In the genomic region with DNA sequence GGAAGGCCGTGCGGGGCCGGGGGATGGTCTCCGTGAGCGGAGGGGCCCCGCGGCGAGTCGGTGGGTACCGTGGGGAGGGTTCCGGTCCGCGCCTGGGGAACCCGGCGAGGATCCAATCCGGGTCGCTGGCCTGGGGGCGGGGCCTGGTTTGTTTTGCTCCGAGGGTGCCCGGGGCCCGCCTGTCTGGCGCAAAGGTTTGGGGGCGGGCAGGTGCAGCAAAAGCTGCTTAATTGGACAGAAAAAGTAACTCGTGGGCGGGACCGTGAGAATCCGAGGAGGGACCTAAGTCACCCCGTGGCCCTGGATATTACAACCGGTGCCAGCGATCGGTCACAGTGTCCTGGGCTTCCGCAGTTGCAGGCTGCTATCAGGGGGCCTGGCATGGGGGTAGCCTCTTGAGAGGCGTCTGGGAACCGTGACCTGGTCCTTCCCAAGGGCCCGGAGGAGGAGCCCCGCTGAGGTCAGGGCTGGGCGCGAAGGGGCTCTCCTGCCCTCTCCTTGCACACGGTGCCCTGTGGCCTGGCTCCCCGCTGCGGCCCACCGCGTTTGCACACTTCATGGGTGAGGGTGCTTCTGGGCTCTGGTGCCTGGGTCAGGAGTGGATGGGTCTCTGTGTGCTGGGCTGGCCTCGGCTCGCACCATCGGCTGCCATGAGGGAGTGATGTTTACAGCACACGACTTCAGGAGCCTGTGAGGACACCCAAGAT, we compare ENCODE assay signal across 8 cellular contexts. TPM values are rescaled to one million over a fixed set of nuclear protein-coding genes. Genes with fewer than 3 reads are reported as not detected.
A peak's percentile ranks its signal among the peaks of the same experiment; 100 is the strongest.
DNase-seq lines count a peak whose midpoint lies in the region; ATAC-seq and TF ChIP-seq lines count a peak whose summit lies in the region.

No MANE protein-coding gene starts in this region.

- H3K9me3 ChIP-seq in ectodermal cell (ENCODE audit: control insufficient read depth, low read length): no peaks in the 10 kb centered on the region

- H3K4me1 Mint-ChIP-seq in activated CD8-positive, alpha-beta T cell treated with anti-CD3 and anti-CD28 coated beads for 36 hours (ENCODE audit: low read depth): peaks cover 10% of the 10 kb centered on the region
- H3K4me1 Mint-ChIP-seq in memory B cell: peaks cover 9% of the 10 kb centered on the region

- WGBS in ectodermal cell, 2 experiments: 12 to 13% methylated on average over 47 of the region's 47 CpGs

- peak; percentile 15 for TF ChIP-seq POLR2A in GM19193 (IDR thresholded peaks at IDR 0.05; ENCODE audit: extremely low read depth, insufficient read depth, insufficient read length)

- H3K27ac Mint-ChIP-seq in activated CD8-positive, alpha-beta T cell treated with anti-CD3 and anti-CD28 coated beads for 36 hours: peak overlapping the region; percentile 64
- H3K27ac Mint-ChIP-seq in memory B cell: peak overlapping the region; percentile 90

- CTCF ChIA-PET in activated CD8-positive, alpha-beta T cell treated with anti-CD3 and anti-CD28 coated beads for 36 hours (lab: Charles Lee): interaction anchor here (0.6 to 2.2 kb wide), 4 partner anchors 8 to 231 kb away, joined by 3 to 11 read pairs (median 3); partner anchors contain the start of gene CD151

- no peak for TF ChIP-seq CTCF in activated CD8-positive, alpha-beta T cell treated with anti-CD3 and anti-CD28 coated beads for 36 hours (IDR thresholded peaks at IDR 0.05)

- H3K36me3 Mint-ChIP-seq in activated CD8-positive, alpha-beta T cell treated with anti-CD3 and anti-CD28 coated beads for 36 hours (ENCODE audit: low read depth): peaks cover 13% of the 10 kb centered on the region
- peaks cover 5% of the 10 kb centered on the region for H3K36me3 Mint-ChIP-seq in memory B cell

- H3K36me3 ChIP-seq in ectodermal cell (ENCODE audit: control insufficient read depth, insufficient read depth, low read length): peaks cover 9% of the 10 kb centered on the region

- intact Hi-C loops in activated CD8-positive, alpha-beta T cell treated with anti-CD3 and anti-CD28 coated beads for 36 hours (cut with micrococcal nuclease): no loop called here

- ATAC-seq in HG03354 (IDR thresholded peaks at IDR 0.05; ENCODE audit: poor library complexity, severe bottlenecking, unreplicated experiment): peak; percentile 69
- peak; percentile 78 for ATAC-seq in activated CD8-positive, alpha-beta T cell treated with anti-CD3 and anti-CD28 coated beads for 36 hours
- peak; percentile 79 for ATAC-seq in memory B cell (ENCODE audit: low read depth)

- peak overlapping the region; percentile 58 for H3K4me3 ChIP-seq in ectodermal cell (ENCODE audit: insufficient read depth, low read depth, low read length)

- H3K27me3 Mint-ChIP-seq in activated CD8-positive, alpha-beta T cell treated with anti-CD3 and anti-CD28 coated beads for 36 hours: peaks cover 2% of the 10 kb centered on the region
- H3K27me3 Mint-ChIP-seq in memory B cell: no peaks in the 10 kb centered on the region

- no peak overlapping the region for H3K27ac ChIP-seq in ectodermal cell (ENCODE audit: insufficient read depth, low read depth, low read length, poor library complexity, severe bottlenecking)

- peak overlapping the region; percentile 73 for H3K4me3 Mint-ChIP-seq in activated CD8-positive, alpha-beta T cell treated with anti-CD3 and anti-CD28 coated beads for 36 hours
- H3K4me3 Mint-ChIP-seq in memory B cell: peak overlapping the region; percentile 88

- H3K27me3 ChIP-seq in ectodermal cell (ENCODE audit: control insufficient read depth, insufficient read depth, low read length, poor library complexity, severe bottlenecking): no peaks in the 10 kb centered on the region

- no peaks in the 10 kb centered on the region for H3K9me3 Mint-ChIP-seq in activated CD8-positive, alpha-beta T cell treated with anti-CD3 and anti-CD28 coated beads for 36 hours
- H3K9me3 Mint-ChIP-seq in memory B cell: no peaks in the 10 kb centered on the region

- POLR2A ChIA-PET in activated CD8-positive, alpha-beta T cell treated with anti-CD3 and anti-CD28 coated beads for 36 hours (lab: Charles Lee): interaction anchor here (1.2 to 15.6 kb wide), 6 partner anchors 9 to 24 kb away, joined by 3 to 273 read pairs (median 10); partner anchors contain the start of genes CD151, CRACR2B, POLR2L and RPLP2

- peaks cover 12% of the 10 kb centered on the region for H3K4me1 ChIP-seq in ectodermal cell (ENCODE audit: control insufficient read depth, insufficient read depth, low read length)

- peak; percentile 58 for DNase-seq in AG20443 (ENCODE audit: low spot score)
- peak; percentile 84 for DNase-seq in NCI-H82 (lab: John Stamatoyannopoulos, UW)
- DNase-seq in activated CD8-positive, alpha-beta T cell treated with anti-CD3 and anti-CD28 coated beads for 36 hours: peak; percentile 97
- peak; percentile 88 to 95 for DNase-seq in memory B cell (ENCODE audit: low spot score in 2 of 2)
- peak; percentile 91 for DNase-seq in stimulated activated CD8-positive, alpha-beta memory T cell treated with anti-CD3 and anti-CD28 coated beads, Interleukin-12 subunit alpha, Interleukin-12 subunit beta, amount 100 ng/mL, for 1 hour (ENCODE audit: low read depth)

RNA-seq across cellular contexts. Expression of gene PNPLA2, which starts 1.4 kb away (rescaled TPM):
- total RNA-seq in activated CD8-positive, alpha-beta T cell treated with anti-CD3 and anti-CD28 coated beads for 36 hours: 10 to 100 TPM; 29.7 to 32.0 TPM
- polyA plus RNA-seq in ectodermal cell (2013, experiment 1 of 4): 38.9 TPM
- 40.3 TPM for polyA plus RNA-seq in ectodermal cell (2013, experiment 2 of 4)
- polyA plus RNA-seq in ectodermal cell (2013, experiment 3 of 4): 26.1 TPM
- polyA plus RNA-seq in ectodermal cell (2013, experiment 4 of 4): 27.2 TPM

RNA-seq across cellular contexts. Expression of gene CRACR2B, which starts 7.6 kb away (rescaled TPM):
- 1 to 10 TPM; 2.1 to 2.4 TPM for total RNA-seq in activated CD8-positive, alpha-beta T cell treated with anti-CD3 and anti-CD28 coated beads for 36 hours
- 3.5 TPM for polyA plus RNA-seq in ectodermal cell (2013, experiment 1 of 4)
- polyA plus RNA-seq in ectodermal cell (2013, experiment 2 of 4): 4.7 TPM
- polyA plus RNA-seq in ectodermal cell (2013, experiment 3 of 4): 5.6 TPM
- polyA plus RNA-seq in ectodermal cell (2013, experiment 4 of 4): 7.4 TPM

RNA-seq across cellular contexts. Expression of gene RPLP2, which starts 10.3 kb away (rescaled TPM):
- total RNA-seq in activated CD8-positive, alpha-beta T cell treated with anti-CD3 and anti-CD28 coated beads for 36 hours: 1,000 to 10,000 TPM; 3,638 to 3,686 TPM
- 1,654 TPM for polyA plus RNA-seq in ectodermal cell (2013, experiment 1 of 4)
- polyA plus RNA-seq in ectodermal cell (2013, experiment 2 of 4): 1,774 TPM
- 1,691 TPM for polyA plus RNA-seq in ectodermal cell (2013, experiment 3 of 4)
- 1,935 TPM for polyA plus RNA-seq in ectodermal cell (2013, experiment 4 of 4)

RNA-seq across cellular contexts. Expression of gene CD151, which starts 12.7 kb away (rescaled TPM):
- 10 to 100 TPM; 45.9 to 46.5 TPM for total RNA-seq in activated CD8-positive, alpha-beta T cell treated with anti-CD3 and anti-CD28 coated beads for 36 hours
- polyA plus RNA-seq in ectodermal cell (2013, experiment 1 of 4): 111 TPM
- polyA plus RNA-seq in ectodermal cell (2013, experiment 2 of 4): 107 TPM
- 94.8 TPM for polyA plus RNA-seq in ectodermal cell (2013, experiment 3 of 4)
- polyA plus RNA-seq in ectodermal cell (2013, experiment 4 of 4): 112 TPM

RNA-seq across cellular contexts. Expression of gene PIDD1, which starts 15.1 kb away (rescaled TPM):
- 10 to 100 TPM; 29.9 to 30.6 TPM for total RNA-seq in activated CD8-positive, alpha-beta T cell treated with anti-CD3 and anti-CD28 coated beads for 36 hours
- polyA plus RNA-seq in ectodermal cell (2013, experiment 1 of 4): 30.5 TPM
- polyA plus RNA-seq in ectodermal cell (2013, experiment 2 of 4): 30.1 TPM
- polyA plus RNA-seq in ectodermal cell (2013, experiment 3 of 4): 25.1 TPM
- 24.3 TPM for polyA plus RNA-seq in ectodermal cell (2013, experiment 4 of 4)
